Comparison of ENCODE assay signal across 31 cellular contexts in genomic region chr10:98438715-98439114, GRCh38.
"Had no signal": no experiment of that assay in that cellular context is flagged by ENCODE, and none has a peak within 500 bp of the region (broad histone marks: within the 10 kb centered on the region; RNA-seq: fewer than 3 reads in every experiment).

No MANE protein-coding gene starts in this region.

- H3K27me3 Mint-ChIP-seq: naive B cell; progenitor cell of endocrine pancreas; stimulated activated naive B cell treated with anti-CD40 and anti-IgM and Interleukin-4, amounts not matched to agents 10 μg/mL and 1 μg/mL and 100 μg/mL, for 72 hours; stimulated activated naive CD8-positive, alpha-beta T cell treated with anti-CD3 and anti-CD28 coated beads, Interleukin-15, Interleukin-2, amounts not matched to agents 100 ng/mL and 50 ng/mL, for 24 hours; type B pancreatic cell had no signal

- H3K9me3 Mint-ChIP-seq: immature natural killer cell; mesothelial cell of epicardium; natural killer cell; stimulated activated naive B cell treated with anti-CD40 and anti-IgM and Interleukin-4, amounts not matched to agents 10 μg/mL and 1 μg/mL and 100 μg/mL, for 72 hours; stimulated activated naive CD8-positive, alpha-beta T cell treated with anti-CD3 and anti-CD28 coated beads, Interleukin-15, Interleukin-2, amounts not matched to agents 100 ng/mL and 50 ng/mL, for 24 hours had no signal

- H3K4me1 ChIP-seq: lower lobe of right lung, neural progenitor cell, right atrium auricular region, right lobe of liver, suprapubic skin, tibial artery, uterus had no signal

- H3K4me3 Mint-ChIP-seq: immature natural killer cell; mesothelial cell of epicardium; naive B cell; natural killer cell; nephron progenitor cell; neural progenitor cell; stimulated activated naive B cell treated with anti-CD40 and anti-IgM and Interleukin-4, amounts not matched to agents 10 μg/mL and 1 μg/mL and 100 μg/mL, for 72 hours; stimulated activated naive CD8-positive, alpha-beta T cell treated with anti-CD3 and anti-CD28 coated beads, Interleukin-15, Interleukin-2, amounts not matched to agents 100 ng/mL and 50 ng/mL, for 24 hours; type B pancreatic cell had no signal

- H3K27me3 ChIP-seq: left lung, neural progenitor cell, neutrophil, ovary, right atrium auricular region, right lobe of liver, suprapubic skin, tibial artery, uterus had no signal

- H3K9ac ChIP-seq: neural progenitor cell had no signal

- H3K9me3 ChIP-seq: left lung, lower lobe of right lung, neutrophil, ovary, right atrium auricular region, right lobe of liver, suprapubic skin, thoracic aorta, tibial artery, uterus had no signal

- H3K4me3 ChIP-seq: left lung, lower lobe of right lung, neural progenitor cell, ovary, right atrium auricular region, right lobe of liver, smooth muscle cell, suprapubic skin, thoracic aorta, tibial artery, uterus had no signal

- H3K27ac Mint-ChIP-seq: mesothelial cell of epicardium; nephron progenitor cell; neural progenitor cell; progenitor cell of endocrine pancreas; stimulated activated naive B cell treated with anti-CD40 and anti-IgM and Interleukin-4, amounts not matched to agents 10 μg/mL and 1 μg/mL and 100 μg/mL, for 72 hours; type B pancreatic cell had no signal

- H2AFZ ChIP-seq: neural progenitor cell had no signal

- H3K36me3 ChIP-seq: neural progenitor cell, ovary, uterus had no signal

- H3K27ac ChIP-seq: left lung, lower lobe of right lung, neural progenitor cell, neutrophil, ovary, right atrium auricular region, right lobe of liver, suprapubic skin, thoracic aorta, tibial artery, uterus had no signal

- ATAC-seq: left colon; left lung; lower lobe of right lung; natural killer cell; right lobe of liver; stimulated activated naive B cell treated with anti-CD40 and anti-IgM and Interleukin-4, amounts not matched to agents 10 μg/mL and 1 μg/mL and 100 μg/mL, for 72 hours had no signal

- H3K4me2 ChIP-seq: neural progenitor cell, smooth muscle cell had no signal

- H3K4me1 Mint-ChIP-seq: mesothelial cell of epicardium, nephron progenitor cell, neural progenitor cell had no signal

- DNase-seq: hypothalamus; immature natural killer cell; kidney; left colon; left lung; lower lobe of right lung; mammary epithelial cell; mesenchymal stem cell; naive B cell; natural killer cell; nephron progenitor cell; occipital lobe; ovary; right lobe of liver; stimulated activated CD4-positive, alpha-beta T cell treated with anti-CD3 and anti-CD28 coated beads, Interleukin-1b, Interleukin-23, amount 100 ng/mL, for 48 hours; stimulated activated CD4-positive, alpha-beta T cell treated with anti-CD3 and anti-CD28 coated beads, Interleukin-2, amount 100 ng/mL, for 48 hours; stimulated activated CD4-positive, alpha-beta T cell treated with anti-CD3 and anti-CD28 coated beads, Interleukin-4, amount 100 ng/mL, for 4 hours; stimulated activated CD8-positive, alpha-beta memory T cell treated with anti-CD3 and anti-CD28 coated beads, Interleukin-4, amount 100 ng/mL, for 48 hours; stimulated activated naive B cell treated with anti-CD40 and anti-IgM and Interleukin-4, amounts not matched to agents 10 μg/mL and 1 μg/mL and 100 μg/mL, for 72 hours; tibial artery; uterus had no signal
